Comparison of ENCODE assay signal across 8 cellular contexts in the genomic region with DNA sequence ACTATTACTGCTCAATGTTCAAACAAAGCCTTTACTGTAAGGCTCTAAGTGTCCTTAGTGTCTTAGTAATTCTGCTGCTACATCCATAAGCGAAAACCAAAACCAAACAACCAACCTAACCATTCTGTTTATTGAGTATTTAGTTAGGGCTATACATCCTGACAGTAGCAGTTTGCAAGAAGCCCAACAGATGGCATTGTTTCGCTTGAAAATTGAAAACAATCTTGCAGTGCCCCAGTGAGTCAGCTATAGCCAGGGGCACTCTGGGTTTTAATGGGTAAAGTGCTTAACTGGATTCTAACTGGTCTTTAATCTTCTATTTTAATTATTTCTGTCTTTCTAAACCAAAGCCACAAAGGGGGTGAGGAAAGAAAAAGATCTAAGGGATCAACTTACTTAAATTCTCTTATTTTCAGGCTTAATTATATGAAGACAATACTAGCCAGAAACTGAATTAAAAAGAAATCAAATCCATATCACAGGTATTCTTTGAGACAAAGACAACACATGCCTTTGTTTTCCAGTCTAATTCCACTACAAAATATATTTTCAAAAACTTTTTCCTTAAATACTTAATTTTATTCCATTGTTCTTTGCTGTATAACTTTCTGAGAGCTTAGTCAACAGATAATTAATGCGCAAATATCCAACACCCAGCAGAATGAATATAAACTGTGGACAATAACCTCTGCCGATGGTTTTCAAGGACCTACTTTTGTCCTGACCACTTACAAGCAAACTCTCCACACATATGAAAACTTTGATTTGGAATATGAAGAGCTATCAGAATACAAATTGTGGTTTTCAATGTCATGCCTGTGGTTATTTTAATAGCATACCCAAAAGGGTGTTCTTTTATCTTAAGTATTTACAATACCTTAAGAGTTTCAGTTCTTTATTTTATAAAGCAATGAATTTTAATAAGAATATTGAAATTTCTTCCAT. TPM values are rescaled to one million over a fixed set of nuclear protein-coding genes. Genes with fewer than 3 reads are reported as not detected.
DNase-seq lines count a peak whose midpoint lies in the region; ATAC-seq and TF ChIP-seq lines count a peak whose summit lies in the region.

No MANE protein-coding gene starts in this region.

- H2AFZ ChIP-seq in PC-3 (ENCODE audit: low read length) (no peak overlapping the region), neural cell (ENCODE audit: low read depth, low read length) (no peak overlapping the region)

- POLR2A ChIA-PET in PC-3 (lab: Charles Lee; ENCODE audit: unreplicated experiment), result no interaction called here

- TF ChIP-seq POLR2A in esophagus squamous epithelium (IDR thresholded peaks at IDR 0.05), result no peak

- TF ChIP-seq EP300 in neural cell (conservative IDR thresholded peaks at IDR 0.05; ENCODE audit: poor library complexity, severe bottlenecking), result no peak

- peaks cover 11% of the 10 kb centered on the region for H3K4me1 ChIP-seq in PC-3 (ENCODE audit: insufficient read depth, low read length)
- H3K4me1 ChIP-seq in esophagus squamous epithelium, result peaks cover 0 to 51% (median 20%) of the 10 kb centered on the region in 3 donors
- H3K4me1 ChIP-seq in tibial artery, result peaks cover 0 to 55% (median 28%) of the 10 kb centered on the region in 4 donors

- no peak overlapping the region for H3K4me3 ChIP-seq in PC-3 (ENCODE audit: low read length)
- no peak overlapping the region for H3K4me3 ChIP-seq in esophagus squamous epithelium
- no peak overlapping the region for H3K4me3 ChIP-seq in neural cell (ENCODE audit: low read length)
- no peak overlapping the region for H3K4me3 ChIP-seq in tibial artery

- in situ Hi-C loops in GM13976 (cut with MboI; ENCODE audit: low sequenced_read_pairs, unreplicated experiment), result no loop called here

- CTCF ChIA-PET in PC-3 (lab: Charles Lee), result interaction anchor here (0.7 to 1.2 kb wide), 5 partner anchors 91 to 291 kb away, joined by 3 to 4 read pairs (median 3); no protein-coding TSS in a partner anchor

- no peaks in the 10 kb centered on the region for H3F3A ChIP-seq in PC-3 (ENCODE audit: low read length, unreplicated experiment)
- no peaks in the 10 kb centered on the region for H3F3A ChIP-seq in neural cell (ENCODE audit: insufficient read depth, low read length, poor library complexity, severe bottlenecking)

- WGBS in esophagus squamous epithelium, 2 donors, result 36 to 37% methylated on average over 4 of the region's 4 CpGs

- TF ChIP-seq CTCF in GM13976 (IDR thresholded peaks at IDR 0.05; ENCODE audit: borderline replicate concordance, control extremely low read depth, extremely low read depth, insufficient read depth, missing control alignments) (peak; percentile 42), PC-3 (conservative IDR thresholded peaks at IDR 0.05; ENCODE audit: low read depth, low read length) (peak; percentile 95), esophagus squamous epithelium (IDR thresholded peaks at IDR 0.05) (peak; percentile 70 to 85 (median 76)), neural cell (IDR thresholded peaks at IDR 0.05; ENCODE audit: poor library complexity, severe bottlenecking) (peak; percentile 68), tibial artery (IDR thresholded peaks at IDR 0.05) (peak; percentile 64 to 75)

- H3K9ac ChIP-seq in PC-3 (ENCODE audit: low read length), result no peak overlapping the region
- no peak overlapping the region for H3K9ac ChIP-seq in neural cell (ENCODE audit: low read length)

- 0 out of 2 replicates have a peak, but pooled peaks cover 6% of the 10 kb centered on the region for H4K20me1 ChIP-seq in PC-3 (ENCODE audit: low read length)
- peaks cover 5% of the 10 kb centered on the region for H4K20me1 ChIP-seq in neural cell (ENCODE audit: insufficient read depth)

- peak; percentile 94 for ATAC-seq in PC-3

- TF ChIP-seq RAD21 in neural cell (conservative IDR thresholded peaks at IDR 0.05), result peak; percentile 60

- H3K9me3 ChIP-seq in PC-3 (ENCODE audit: low read length), result no peaks in the 10 kb centered on the region
- no peaks in the 10 kb centered on the region for H3K9me3 ChIP-seq in esophagus squamous epithelium
- H3K9me3 ChIP-seq in neural cell (ENCODE audit: low read length), result no peaks in the 10 kb centered on the region
- H3K9me3 ChIP-seq in tibial artery, result no peaks in the 10 kb centered on the region

- H3K27me3 ChIP-seq in PC-3 (ENCODE audit: low read length), result no peaks in the 10 kb centered on the region
- H3K27me3 ChIP-seq in esophagus squamous epithelium, result no peaks in the 10 kb centered on the region
- H3K27me3 ChIP-seq in neural cell (ENCODE audit: insufficient read depth, low read depth, low read length), result no peaks in the 10 kb centered on the region
- no peaks in the 10 kb centered on the region for H3K27me3 ChIP-seq in tibial artery

- H3K27ac ChIP-seq in PC-3 (ENCODE audit: low read length), result no peak overlapping the region
- H3K27ac ChIP-seq in esophagus squamous epithelium, result peak overlapping the region in 2 of 4 donors; percentile 34 to 43
- no peak overlapping the region for H3K27ac ChIP-seq in neural cell (ENCODE audit: low read length)
- H3K27ac ChIP-seq in tibial artery, result peak overlapping the region in 1 of 2 donors; percentile 4

- no TSS peak for BruUV-seq in PC-3 (replicated peaks; lab: Mats Ljungman, UMichigan)

- peak overlapping the region; percentile 51 for H3K4me2 ChIP-seq in PC-3 (ENCODE audit: low read length)
- no peak overlapping the region for H3K4me2 ChIP-seq in neural cell (ENCODE audit: low read length)

- H3K36me3 ChIP-seq in PC-3 (ENCODE audit: low read depth, low read length) (peaks cover 12% of the 10 kb centered on the region; the same call in 1 of the 2 replicates), esophagus squamous epithelium (peaks cover 0 to 33% (median 0%) of the 10 kb centered on the region in 3 donors), neural cell (ENCODE audit: insufficient read depth, low read length) (no peaks in the 10 kb centered on the region), tibial artery (peaks cover 0 to 12% (median 10%) of the 10 kb centered on the region in 3 donors)

- peak; percentile 72 for DNase-seq in 8988T
- DNase-seq in GM13976 (ENCODE audit: low spot score), result peak; percentile 67
- peak; percentile 6 for DNase-seq in KG1 (lab: John Stamatoyannopoulos, UW)
- peak; percentile 98 for DNase-seq in PC-3
- DNase-seq in activated T-cell treated with anti-CD3 and anti-CD28 coated beads for 48 hours (ENCODE audit: low read depth), result peak; percentile 16
- DNase-seq in esophagus squamous epithelium (lab: John Stamatoyannopoulos, UW), result no peak
- DNase-seq in tibial artery, result peak in 1 of 2 donors; percentile 54

- H3K79me2 ChIP-seq in PC-3 (ENCODE audit: low read length), result peaks cover 97% of the 10 kb centered on the region
- peaks cover 99% of the 10 kb centered on the region for H3K79me2 ChIP-seq in neural cell (replicated peaks; ENCODE audit: insufficient read depth, low read length)

- no peaks in the 10 kb centered on the region for H3K9me2 ChIP-seq in PC-3 (replicated peaks; ENCODE audit: low read length)
- H3K9me2 ChIP-seq in neural cell (ENCODE audit: insufficient read depth, low read length), result no peaks in the 10 kb centered on the region

- intact Hi-C loops in PC-3 (cut with micrococcal nuclease) (loop anchor here (1.0 to 5.0 kb wide), 7 partner anchors 14 to 392 kb away; partner anchors contain the start of gene TUFT1), esophagus squamous epithelium (cut with DNase I) (loop anchor here (10.0 kb wide), 1 partner anchor 291 kb away; no protein-coding TSS in a partner anchor), tibial artery (cut with DNase I; ENCODE audit: low total_unique reads) (loop anchor here (10.0 kb wide), 2 partner anchors 91 to 291 kb away; no protein-coding TSS in a partner anchor)

TF ChIP-seq in neural cell, 6 proteins besides CTCF, POLR2A, EP300 and RAD21:
- TF ChIP-seq EZH2 (IDR thresholded peaks at IDR 0.05; ENCODE audit: borderline replicate concordance, insufficient read depth, low read length, poor library complexity, severe bottlenecking) (no peak), TAF1 (IDR thresholded peaks at IDR 0.05; ENCODE audit: low read depth) (no peak), SMC3 (conservative IDR thresholded peaks at IDR 0.05; ENCODE audit: poor library complexity) (no peak)
- TF ChIP-seq, protein P1, sequence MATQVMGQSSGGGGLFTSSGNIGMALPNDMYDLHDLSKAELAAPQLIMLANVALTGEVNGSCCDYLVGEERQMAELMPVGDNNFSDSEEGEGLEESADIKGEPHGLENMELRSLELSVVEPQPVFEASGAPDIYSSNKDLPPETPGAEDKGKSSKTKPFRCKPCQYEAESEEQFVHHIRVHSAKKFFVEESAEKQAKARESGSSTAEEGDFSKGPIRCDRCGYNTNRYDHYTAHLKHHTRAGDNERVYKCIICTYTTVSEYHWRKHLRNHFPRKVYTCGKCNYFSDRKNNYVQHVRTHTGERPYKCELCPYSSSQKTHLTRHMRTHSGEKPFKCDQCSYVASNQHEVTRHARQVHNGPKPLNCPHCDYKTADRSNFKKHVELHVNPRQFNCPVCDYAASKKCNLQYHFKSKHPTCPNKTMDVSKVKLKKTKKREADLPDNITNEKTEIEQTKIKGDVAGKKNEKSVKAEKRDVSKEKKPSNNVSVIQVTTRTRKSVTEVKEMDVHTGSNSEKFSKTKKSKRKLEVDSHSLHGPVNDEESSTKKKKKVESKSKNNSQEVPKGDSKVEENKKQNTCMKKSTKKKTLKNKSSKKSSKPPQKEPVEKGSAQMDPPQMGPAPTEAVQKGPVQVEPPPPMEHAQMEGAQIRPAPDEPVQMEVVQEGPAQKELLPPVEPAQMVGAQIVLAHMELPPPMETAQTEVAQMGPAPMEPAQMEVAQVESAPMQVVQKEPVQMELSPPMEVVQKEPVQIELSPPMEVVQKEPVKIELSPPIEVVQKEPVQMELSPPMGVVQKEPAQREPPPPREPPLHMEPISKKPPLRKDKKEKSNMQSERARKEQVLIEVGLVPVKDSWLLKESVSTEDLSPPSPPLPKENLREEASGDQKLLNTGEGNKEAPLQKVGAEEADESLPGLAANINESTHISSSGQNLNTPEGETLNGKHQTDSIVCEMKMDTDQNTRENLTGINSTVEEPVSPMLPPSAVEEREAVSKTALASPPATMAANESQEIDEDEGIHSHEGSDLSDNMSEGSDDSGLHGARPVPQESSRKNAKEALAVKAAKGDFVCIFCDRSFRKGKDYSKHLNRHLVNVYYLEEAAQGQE (IDR thresholded peaks at IDR 0.05; ENCODE audit: borderline replicate concordance), result no peak

RNA-seq across cellular contexts. Expression of gene POGZ, which starts 15.2 kb away (rescaled TPM):
- total RNA-seq in PC-3 (2014; rRNA removed) (30.5 and 77.9 TPM in 2 replicates), esophagus squamous epithelium (10 to 100 TPM; 16.1 to 45.6 (median 30.4) TPM)
- 50.2 and 60.8 TPM in 2 replicates for polyA plus RNA-seq in neural cell
- 81.6 and 102 TPM in 2 replicates for polyA minus RNA-seq in neural cell

RNA-seq across cellular contexts. Expression of gene PSMB4, which starts 44.7 kb away (rescaled TPM):
- 734 and 818 TPM in 2 replicates for total RNA-seq in PC-3 (2014; rRNA removed)
- 100 to 1,000 TPM; 114 to 203 (median 186) TPM for total RNA-seq in esophagus squamous epithelium
- polyA plus RNA-seq in neural cell, result 695 and 729 TPM in 2 replicates
- polyA minus RNA-seq in neural cell, result 200 and 202 TPM in 2 replicates

Comparison
In these comparisons a context has a peak if more than half of its experiments do, and no peak if none do; other contexts are left out.
1. CTCF ChIP-seq: peak in every context shown above with its lines; median percentile 95 in PC-3; 76 in esophagus squamous epithelium; 70 in tibial artery; 68 in neural cell; 42 in GM13976.